1 cellular context compared by ENCODE assay signal in genomic region chr7:44531421-44532380, GRCh38.
TF ChIP-seq lines count a peak whose summit lies in the region.

No MANE protein-coding gene starts in this region.

TF ChIP-seq in H1, 55 proteins besides CTCF, POLR2A, EP300 and RAD21:
- TF ChIP-seq CHD1 (IDR thresholded peaks at IDR 0.05; ENCODE audit: low read depth, low read length) (no peak), ZNF274 (IDR thresholded peaks at IDR 0.05; ENCODE audit: borderline replicate concordance, extremely low read depth, low read length) (no peak)
